Comparison of ENCODE assay signal across 14 cellular contexts in the genomic region with DNA sequence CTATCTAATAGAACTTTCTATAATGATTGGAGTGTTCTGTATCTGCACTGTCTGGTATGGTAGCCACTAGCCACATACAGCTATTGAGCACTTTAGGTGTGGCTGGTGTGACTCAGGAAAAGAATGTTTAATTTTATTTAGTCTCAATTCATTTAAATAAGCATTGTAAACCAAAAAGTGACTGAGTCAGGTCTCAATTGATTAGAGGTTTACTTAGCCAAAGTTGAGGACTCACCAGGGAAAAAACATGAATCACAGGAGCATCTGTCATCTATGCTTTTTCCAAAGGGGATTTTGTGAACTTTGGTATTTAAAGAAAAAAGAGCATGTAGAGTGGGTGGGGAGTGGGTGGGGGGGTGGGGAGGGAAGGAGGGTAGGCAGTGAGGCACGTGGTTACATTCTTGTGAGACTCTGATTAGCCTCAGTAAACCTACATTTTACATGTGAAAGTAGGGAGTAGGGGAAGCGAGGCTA.
DNase-seq lines count a peak whose midpoint lies in the region; ATAC-seq and FAIRE-seq lines count a peak whose summit lies in the region.
"Had no signal": no experiment of that assay in that cellular context is flagged by ENCODE, and none has a peak within 500 bp of the region (broad histone marks: within the 10 kb centered on the region; RNA-seq: fewer than 3 reads in every experiment).

No MANE protein-coding gene starts in this region.

- FAIRE-seq in RCC 7860 (lab: Jason Lieb, UNC): no peak

- DNase-seq in Daoy (ENCODE audit: low read depth): peak; percentile 65
- peak; percentile 36 for DNase-seq in RCC 7860 (ENCODE audit: low spot score)
- DNase-seq in renal cortical epithelial cell (ENCODE audit: low read depth): peak; percentile 78
- DNase-seq in NCI-H146 (lab: John Stamatoyannopoulos, UW): no peak
- DNase-seq in NCI-H128 (lab: John Stamatoyannopoulos, UW; ENCODE audit: unreplicated experiment): no peak
- DNase-seq in retina: no peak
- DNase-seq in DMS153 treated with DMSO at 0.1 percent for 48 hours (lab: John Stamatoyannopoulos, UW; ENCODE audit: unreplicated experiment): no peak
- DNase-seq: activated CD4-positive, alpha-beta memory T cell treated with anti-CD3 and anti-CD28 coated beads, Interleukin-2, amount 10 ng/mL, durations not matched to agents 7 days and 5 days; caudate nucleus; GOT3; MG63; NCI-H2227 treated with DMSO at 0.1 percent for 48 hours; occipital lobe had no signal

- ATAC-seq in esophagus mucosa: peak; percentile 46

Comparison
In these comparisons a context has a peak if more than half of its experiments do, and no peak if none do; other contexts are left out.
1. DNase-seq: peak in Daoy (single experiment), RCC 7860 (single experiment) and renal cortical epithelial cell (single experiment); none in NCI-H146 (single experiment), NCI-H128 (single experiment), retina (single experiment) and DMS153 treated with DMSO at 0.1 percent for 48 hours (single experiment).